21 cellular contexts compared by ENCODE assay signal in the genomic region with DNA sequence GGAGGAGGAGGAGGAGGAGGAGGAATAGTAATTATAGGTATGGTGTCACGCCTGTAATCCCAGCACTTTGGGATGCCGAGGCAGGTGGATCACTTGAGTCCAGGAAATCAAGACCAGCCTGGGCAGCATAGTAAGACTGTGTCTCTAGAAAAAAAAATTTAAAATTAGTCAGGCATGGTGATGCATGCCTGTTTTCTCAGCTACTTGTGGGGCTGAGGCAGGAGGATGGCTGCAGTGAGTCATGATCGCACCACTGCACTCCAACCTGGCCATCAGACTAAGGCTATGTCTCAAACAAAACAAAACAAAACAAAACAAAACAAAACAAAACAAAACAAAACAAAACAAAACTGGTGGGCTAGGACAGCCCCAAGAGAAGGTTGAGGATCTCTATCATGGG. TPM values are rescaled to one million over a fixed set of nuclear protein-coding genes. Genes with fewer than 3 reads are reported as not detected.
DNase-seq lines count a peak whose midpoint lies in the region; ATAC-seq and TF ChIP-seq lines count a peak whose summit lies in the region.
"Had no signal": no experiment of that assay in that cellular context is flagged by ENCODE, and none has a peak within 500 bp of the region (broad histone marks: within the 10 kb centered on the region; RNA-seq: fewer than 3 reads in every experiment).

No MANE protein-coding gene starts in this region.

- intact Hi-C loops in heart right ventricle (cut with DNase I): no loop called here

- H3K27ac ChIP-seq in heart right ventricle: no peak overlapping the region

- no peak for ATAC-seq in heart right ventricle
- ATAC-seq: activated naive CD4-positive, alpha-beta T cell treated with anti-CD3 and anti-CD28 coated beads, Interleukin-2, amount 50 U/mL, for 72 hours; mucosa of descending colon; T-cell had no signal

- DNase-seq in ELR (ENCODE audit: low read depth) (peak; percentile 78), RPMI7951 (ENCODE audit: low read depth) (peak; percentile 67), choroid plexus epithelial cell (ENCODE audit: low read depth) (peak; percentile 33), renal cortical epithelial cell (ENCODE audit: low read depth) (peak; percentile 44), DMS53 (lab: John Stamatoyannopoulos, UW) (no peak), heart right ventricle (no peak), NCI-H526 (lab: John Stamatoyannopoulos, UW) (no peak)
- DNase-seq: activated CD4-positive, alpha-beta T cell treated with anti-CD3 and anti-CD28 coated beads for 4 hours; CD4-positive, alpha-beta memory T cell; cortex of kidney; KG1; mucosa of descending colon; NCI-H1048; NCI-H187 treated with DMSO at 0.1 percent for 48 hours; NCI-H345; OCI-M1; posterior cingulate gyrus; SIG-M5; substantia nigra; T-cell had no signal

- H3K9me3 ChIP-seq in heart right ventricle: no peaks in the 10 kb centered on the region
- H3K9me3 ChIP-seq: mucosa of descending colon had no signal

- H3K4me3 ChIP-seq in choroid plexus epithelial cell (ENCODE audit: low read depth, low read length): no peak overlapping the region
- H3K4me3 ChIP-seq in heart right ventricle: no peak overlapping the region
- H3K4me3 ChIP-seq: mucosa of descending colon had no signal

- WGBS in heart right ventricle, 2 donors: 83 to 94% methylated on average over 2 to 3 of the region's 3 CpGs

- H3K27me3 ChIP-seq in heart right ventricle: peaks cover 0 to 34% (median 0%) of the 10 kb centered on the region in 7 donors

- H3K36me3 ChIP-seq in heart right ventricle: no peaks in the 10 kb centered on the region

- no peak for TF ChIP-seq CTCF in choroid plexus epithelial cell (conservative IDR thresholded peaks at IDR 0.05; ENCODE audit: low read depth, low read length)
- TF ChIP-seq CTCF in heart right ventricle (IDR thresholded peaks at IDR 0.05): no peak

- peaks cover 0 to 9% (median 0%) of the 10 kb centered on the region in 9 donors for H3K4me1 ChIP-seq in heart right ventricle

RNA-seq across cellular contexts. Expression of gene STARD8, which starts 3.0 kb away (rescaled TPM):
- 10.2 and 11.6 TPM in 2 replicates for total RNA-seq in RPMI7951 (2014; rRNA removed; shearing (Covaris generic))
- total RNA-seq in renal cortical epithelial cell (8.2 and 19.7 TPM in 2 replicates), heart right ventricle (10 to 100 TPM in 2 of 10 donors, 1 to 10 TPM in 8; 5.2 to 11.7 (median 8.0) TPM)
- polyA plus RNA-seq in heart right ventricle: 1 to 10 TPM; 4.7 to 7.4 TPM

Comparison
In these comparisons a context has a peak if more than half of its experiments do, and no peak if none do; other contexts are left out.
1. DNase-seq: peak in ELR (single experiment), RPMI7951 (single experiment), choroid plexus epithelial cell (single experiment) and renal cortical epithelial cell (single experiment); none in DMS53 (single experiment), heart right ventricle (0 of 2) and NCI-H526 (0 of 2).